ENCODE assay signal across 15 cellular contexts in genomic region chr1:204293605-204294365, GRCh38.
A peak's percentile ranks its signal among the peaks of the same experiment; 100 is the strongest.
DNase-seq lines count a peak whose midpoint lies in the region; ATAC-seq and TF ChIP-seq lines count a peak whose summit lies in the region.
"Had no signal": no experiment of that assay in that cellular context is flagged by ENCODE, and none has a peak within 500 bp of the region (broad histone marks: within the 10 kb centered on the region; RNA-seq: fewer than 3 reads in every experiment).

No MANE protein-coding gene starts in this region.

- no peaks in the 10 kb centered on the region for H3K9me3 ChIP-seq in IMR-90 (ENCODE audit: control insufficient read depth, insufficient read depth, low read length)
- no peaks in the 10 kb centered on the region for H3K9me3 ChIP-seq in esophagus muscularis mucosa
- no peaks in the 10 kb centered on the region for H3K9me3 ChIP-seq in lung (ENCODE audit: control insufficient read depth in 2 of 2, insufficient read depth in 1 of 2, low read length in 1 of 2)
- H3K9me3 ChIP-seq in subcutaneous abdominal adipose tissue (ENCODE audit: control insufficient read depth in 5 of 5, low read length in 5 of 5), result no peaks in the 10 kb centered on the region
- H3K9me3 ChIP-seq: Caco-2 had no signal

- CTCF ChIA-PET in IMR-90 (lab: Yijun Ruan, JAX), result interaction anchor here (1.0 kb wide), 1 partner anchor 30 kb away, joined by 3 read pairs; no protein-coding TSS in a partner anchor

- peak overlapping the region; percentile 88 for H3K18ac ChIP-seq in IMR-90 (ENCODE audit: low read depth, low read length)

- H3K56ac ChIP-seq in IMR-90 (ENCODE audit: extremely low read depth, insufficient read depth, low read length), result peak overlapping the region; percentile 69

- H2BK20ac ChIP-seq in IMR-90 (ENCODE audit: low read depth, low read length), result peak overlapping the region; percentile 97

- peak overlapping the region; percentile 81 for H4K5ac ChIP-seq in IMR-90 (ENCODE audit: low read depth, low read length)

- BruUV-seq in IMR-90 (replicated peaks; lab: Mats Ljungman, UMichigan), result no TSS peak

- H2BK5ac ChIP-seq in IMR-90 (ENCODE audit: low read depth, low read length, poor library complexity, severe bottlenecking), result peak overlapping the region; percentile 88

- TF ChIP-seq CTCF in IMR-90 (conservative IDR thresholded peaks at IDR 0.05; ENCODE audit: low read depth, low read length), result no peak
- no peak for TF ChIP-seq CTCF in esophagus muscularis mucosa (IDR thresholded peaks at IDR 0.05)
- no peak for TF ChIP-seq CTCF in lung (IDR thresholded peaks at IDR 0.05; ENCODE audit: control extremely low read depth, extremely low read depth)

- peak; percentile 43 for DNase-seq in IMR-90
- DNase-seq in esophagus muscularis mucosa (ENCODE audit: extremely low spot score), result no peak
- DNase-seq in lung (ENCODE audit: low spot score), result no peak
- DNase-seq in dedifferentiated amniotic fluid mesenchymal stem cell (ENCODE audit: extremely low spot score), result no peak
- DNase-seq: activated CD4-positive, alpha-beta T cell treated with anti-CD3 and anti-CD28 coated beads, Interleukin-2, amount 50 U/mL, for 4 hours; activated naive CD4-positive, alpha-beta T cell treated with anti-CD3 and anti-CD28 coated beads for 36 hours; naive thymus-derived CD8-positive, alpha-beta T cell; NCI-H2029; T-helper 17 cell had no signal

- peak overlapping the region; percentile 86 for H3K14ac ChIP-seq in IMR-90 (replicated peaks; ENCODE audit: low read depth, low read length)

- WGBS in IMR-90 (ENCODE audit: extremely low coverage in 2 of 2, insufficient read length in 1 of 2), 2 experiments, result 75% methylated on average over 1 of the region's 7 CpGs; no CpG with 5 or more reads in 1 of the 2 experiments
- 60% methylated on average over 7 of the region's 7 CpGs for WGBS in esophagus muscularis mucosa
- WGBS in lung, 2 donors, result 64 to 68% methylated on average over 7 of the region's 7 CpGs

- dilution Hi-C loops in IMR-90 (cut with HindIII; ENCODE audit: low sequenced_read_pairs, unreplicated experiment), result no loop called here

- H3K27ac ChIP-seq in IMR-90 (ENCODE audit: insufficient read depth, low read length) (peak overlapping the region; percentile 66), esophagus muscularis mucosa (replicated peaks in 1 of 4) (peak overlapping the region; percentile 57 to 63 (median 58)), lung (ENCODE audit: low read depth in 1 of 2, low read length in 1 of 2) (peak overlapping the region; percentile 9 to 10), subcutaneous abdominal adipose tissue (ENCODE audit: low read depth, low read length) (peak overlapping the region; percentile 74)

- no peak overlapping the region for H2AFZ ChIP-seq in IMR-90 (replicated peaks; ENCODE audit: low read length, poor library complexity)

- peak overlapping the region; percentile 96 for H2AK5ac ChIP-seq in IMR-90 (ENCODE audit: low read depth, low read length)

- H3K27me3 ChIP-seq in IMR-90 (ENCODE audit: control insufficient read depth, insufficient read depth, low read length) (no peaks in the 10 kb centered on the region), esophagus muscularis mucosa (peaks cover 0 to 39% (median 0%) of the 10 kb centered on the region in 4 donors), lung (ENCODE audit: control insufficient read depth, insufficient read depth) (no peaks in the 10 kb centered on the region), subcutaneous abdominal adipose tissue (ENCODE audit: control insufficient read depth in 5 of 5, insufficient read depth in 4 of 5, low read length in 5 of 5) (no peaks in the 10 kb centered on the region)

- peak overlapping the region; percentile 85; the same call in 2 of the 3 replicates for H2BK15ac ChIP-seq in IMR-90 (ENCODE audit: low read depth, low read length)

- H3K4ac ChIP-seq in IMR-90 (ENCODE audit: low read depth, low read length), result peak overlapping the region; percentile 98

- TF ChIP-seq RAD21 in IMR-90 (IDR thresholded peaks at IDR 0.05; ENCODE audit: low read length), result no peak

- POLR2A ChIA-PET in IMR-90 (lab: Charles Lee; ENCODE audit: unreplicated experiment), result no interaction called here

- peak overlapping the region; percentile 42 for H2AK9ac ChIP-seq in IMR-90 (replicated peaks; ENCODE audit: low read depth, low read length, poor library complexity)

- intact Hi-C loops in IMR-90 (cut with micrococcal nuclease) (loop anchor here (10.0 kb wide), 1 partner anchor 61 kb away; the partner anchor contains the start of gene PLEKHA6), esophagus muscularis mucosa (cut with DNase I) (no loop called here)

- in situ Hi-C loops in IMR-90 (cut with MboI; ENCODE audit: low sequenced_read_pairs), result no loop called here

- peak overlapping the region; percentile 9 to 93 for H4K8ac ChIP-seq in IMR-90 (ENCODE audit: low read depth in 2 of 2, low read length in 2 of 2)

- TF ChIP-seq POLR2A in IMR-90 (IDR thresholded peaks at IDR 0.05; ENCODE audit: low read depth, low read length) (no peak), esophagus muscularis mucosa (IDR thresholded peaks at IDR 0.05; ENCODE audit: low read depth) (no peak)

- peak overlapping the region; percentile 78; the same call in 1 of the 2 replicates for H3K23ac ChIP-seq in IMR-90 (ENCODE audit: low read depth, low read length)

- H3K79me1 ChIP-seq in IMR-90 (ENCODE audit: low read depth in 1 of 2, low read length in 2 of 2), result peaks cover 0 to 7% of the 10 kb centered on the region in 2 experiments; a peak in 2 of 4 replicates

- H3K36me3 ChIP-seq in IMR-90 (ENCODE audit: control insufficient read depth, insufficient read depth, low read length), result no peaks in the 10 kb centered on the region
- H3K36me3 ChIP-seq in esophagus muscularis mucosa, result no peaks in the 10 kb centered on the region
- no peaks in the 10 kb centered on the region for H3K36me3 ChIP-seq in lung (ENCODE audit: control insufficient read depth in 2 of 2, insufficient read depth in 2 of 2, low read length in 2 of 2)
- H3K36me3 ChIP-seq in subcutaneous abdominal adipose tissue (ENCODE audit: control insufficient read depth in 5 of 5, insufficient read depth in 5 of 5, low read length in 5 of 5), result no peaks in the 10 kb centered on the region

- ATAC-seq in IMR-90 (ENCODE audit: low read depth) (no peak), lung (ENCODE audit: insufficient read depth, low FRiP score) (no peak), HG03097 (IDR thresholded peaks at IDR 0.05; ENCODE audit: low FRiP score, unreplicated experiment) (no peak), GM18858 (IDR thresholded peaks at IDR 0.05; ENCODE audit: unreplicated experiment) (no peak), HG02610 (IDR thresholded peaks at IDR 0.05; ENCODE audit: unreplicated experiment) (no peak)
- ATAC-seq: K562; naive thymus-derived CD8-positive, alpha-beta T cell; T-helper 17 cell had no signal

- H3K4me1 ChIP-seq in IMR-90 (ENCODE audit: control insufficient read depth, insufficient read depth, low read length), result peaks cover 33% of the 10 kb centered on the region
- H3K4me1 ChIP-seq in esophagus muscularis mucosa, result peaks cover 29 to 57% (median 39%) of the 10 kb centered on the region in 4 donors
- peaks cover 3 to 4% of the 10 kb centered on the region in 2 donors for H3K4me1 ChIP-seq in lung (ENCODE audit: control insufficient read depth in 2 of 2, insufficient read depth in 2 of 2, low read length in 2 of 2)
- H3K4me1 ChIP-seq in subcutaneous abdominal adipose tissue (ENCODE audit: control insufficient read depth in 5 of 5, insufficient read depth in 5 of 5, low read length in 5 of 5), result peaks cover 3 to 36% (median 34%) of the 10 kb centered on the region in 5 donors

- peak overlapping the region; percentile 96 for H4K91ac ChIP-seq in IMR-90 (ENCODE audit: insufficient read depth, low read depth, low read length)

- peak overlapping the region; percentile 96 for H2BK120ac ChIP-seq in IMR-90 (ENCODE audit: low read depth, low read length)

- no peak overlapping the region for H3K9ac ChIP-seq in IMR-90 (ENCODE audit: low read depth, low read length)
- H3K9ac ChIP-seq in subcutaneous abdominal adipose tissue (ENCODE audit: low read length in 5 of 5), result peak overlapping the region in 1 of 5 donors; percentile 20

- peak overlapping the region; percentile 69 for H3K4me2 ChIP-seq in IMR-90 (ENCODE audit: low read depth, low read length)

- TF ChIP-seq EP300 in esophagus muscularis mucosa (IDR thresholded peaks at IDR 0.05), result no peak

- peaks cover 25% of the 10 kb centered on the region for H3K9me1 ChIP-seq in IMR-90 (ENCODE audit: insufficient read depth, low read length)

- no peaks in the 10 kb centered on the region for H4K20me1 ChIP-seq in IMR-90 (ENCODE audit: insufficient read depth, low read length)

- H3K4me3 ChIP-seq in IMR-90 (ENCODE audit: insufficient read depth, low read depth, low read length) (no peak overlapping the region), esophagus muscularis mucosa (no peak overlapping the region), lung (no peak overlapping the region), subcutaneous abdominal adipose tissue (ENCODE audit: low read depth in 1 of 5, low read length in 5 of 5) (no peak overlapping the region)
- H3K4me3 ChIP-seq: K562 had no signal

TF ChIP-seq in IMR-90, 13 proteins besides CTCF, POLR2A, EP300 and RAD21:
- TF ChIP-seq CEBPB (IDR thresholded peaks at IDR 0.05; ENCODE audit: low read depth, low read length), result peak; percentile 26; the same call in 1 of the 2 replicates
- TF ChIP-seq RFX5 (IDR thresholded peaks at IDR 0.05; ENCODE audit: low read depth, low read length), result no peak
- TF ChIP-seq ELK1 (IDR thresholded peaks at IDR 0.05; ENCODE audit: borderline replicate concordance, low read depth, low read length), result no peak

Comparison
In these comparisons a context has a peak if more than half of its experiments do, and no peak if none do; other contexts are left out.
1. H3K27ac ChIP-seq: peak in every context shown above with its lines; median percentile 74 in subcutaneous abdominal adipose tissue; 66 in IMR-90; 58 in esophagus muscularis mucosa; 10 in lung.